ENCODE assay signal across 8 cellular contexts in the genomic region with DNA sequence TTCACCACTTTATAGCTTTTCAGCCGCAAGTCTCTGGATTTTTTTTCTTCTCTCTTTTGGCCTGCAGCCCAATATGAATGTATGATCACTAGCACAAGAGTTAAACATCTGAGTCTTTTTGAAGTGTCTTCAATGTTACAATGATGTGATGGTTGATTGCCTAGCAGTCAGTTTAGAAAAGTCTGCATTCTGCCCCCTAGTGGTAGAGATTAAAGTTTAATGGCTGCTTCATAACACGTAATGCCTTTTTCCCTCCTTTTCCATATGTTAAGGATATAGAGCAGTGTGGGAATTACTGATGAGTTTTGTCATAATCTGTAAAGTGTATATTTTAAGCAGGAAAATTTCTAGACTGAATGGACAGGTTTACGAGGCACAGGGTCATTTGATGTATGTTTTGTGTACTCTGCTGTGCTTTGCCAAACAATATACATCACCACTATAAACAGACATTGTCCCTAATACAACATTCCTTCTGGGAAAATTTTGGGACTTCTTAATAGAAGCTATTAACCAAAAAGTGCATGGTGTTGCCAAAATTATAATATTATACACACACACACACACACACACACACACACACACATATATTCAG.
DNase-seq lines count a peak whose midpoint lies in the region; ATAC-seq, FAIRE-seq and TF ChIP-seq lines count a peak whose summit lies in the region.

No MANE protein-coding gene starts in this region.

- H3K4me1 ChIP-seq in K562 (replicated peaks in 1 of 2; ENCODE audit: control insufficient read depth in 2 of 2, insufficient read depth in 2 of 2, low read length in 2 of 2) (no peaks in the 10 kb centered on the region), liver (ENCODE audit: control insufficient read depth in 4 of 4, insufficient read depth in 4 of 4, low read length in 3 of 4) (no peaks in the 10 kb centered on the region)

- TF ChIP-seq CTCF in K562 (IDR thresholded peaks at IDR 0.05 in 2 of 3, conservative IDR thresholded peaks at IDR 0.05 in 1 of 3; ENCODE audit: insufficient read depth in 2 of 3, low read depth in 1 of 3, low read length in 3 of 3), result peak; percentile 50 to 70 (median 62); a peak in 5 of 6 replicates
- peak; percentile 53 for TF ChIP-seq CTCF in liver (IDR thresholded peaks at IDR 0.05; ENCODE audit: low read depth, low read length, missing input control)

- H3K27ac Mint-ChIP-seq in stimulated activated naive CD8-positive, alpha-beta T cell treated with anti-CD3 and anti-CD28 coated beads, Interleukin-15, amount 100 ng/mL, for 72 hours, result no peak overlapping the region

- in situ Hi-C loops in ACHN (cut with HindIII; ENCODE audit: low pct_ligation_motif_present, low pct_unique_long_range_greater_than_20kb, low sequenced_read_pairs) (no loop called here), K562 (cut with MboI) (no loop called here)

- H3K27ac ChIP-seq in K562 (ENCODE audit: extremely low read depth, low read depth, low read length), result no peak overlapping the region
- no peak overlapping the region for H3K27ac ChIP-seq in liver (ENCODE audit: low read depth in 1 of 2, low read length in 2 of 2)

- no peak overlapping the region for H3K4me2 ChIP-seq in K562 (ENCODE audit: insufficient read depth, low read length)

- TF ChIP-seq EP300 in K562 (IDR thresholded peaks at IDR 0.05; ENCODE audit: low read length), result no peak

- H3K4me1 Mint-ChIP-seq in stimulated activated naive CD8-positive, alpha-beta T cell treated with anti-CD3 and anti-CD28 coated beads, Interleukin-15, amount 100 ng/mL, for 72 hours, result peaks cover 7% of the 10 kb centered on the region

- 2% methylated on average over 3 of the region's 3 CpGs for WGBS in K562 (ENCODE audit: insufficient coverage, low coverage, missing lambda C conversion rate)
- 43% methylated on average over 3 of the region's 3 CpGs for WGBS in liver

- H3K9me1 ChIP-seq in K562 (ENCODE audit: control insufficient read depth, insufficient read depth, low read length), result no peaks in the 10 kb centered on the region

- H3K27me3 Mint-ChIP-seq in stimulated activated naive CD8-positive, alpha-beta T cell treated with anti-CD3 and anti-CD28 coated beads, Interleukin-15, amount 100 ng/mL, for 72 hours, result peaks cover 67% of the 10 kb centered on the region

- H3K4me3 ChIP-seq in K562, result no peak overlapping the region
- no peak overlapping the region for H3K4me3 ChIP-seq in liver (ENCODE audit: low read depth in 1 of 3, low read length in 3 of 3)

- POLR2A ChIA-PET in K562 (lab: Yijun Ruan, JAX), result no interaction called here

- H3K9me3 ChIP-seq in K562 (replicated peaks; ENCODE audit: control insufficient read depth, insufficient read depth, low read depth, low read length) (no peaks in the 10 kb centered on the region), liver (ENCODE audit: control insufficient read depth in 4 of 4, low read length in 3 of 4) (no peaks in the 10 kb centered on the region)

- H4K20me1 ChIP-seq in K562 (replicated peaks; ENCODE audit: control insufficient read depth, insufficient read depth, low read length), result no peaks in the 10 kb centered on the region

- ATAC-seq in K562, result peak; percentile 86
- no peak for ATAC-seq in stimulated activated naive CD8-positive, alpha-beta T cell treated with anti-CD3 and anti-CD28 coated beads, Interleukin-15, amount 100 ng/mL, for 72 hours

- no peak overlapping the region for H3K4me3 Mint-ChIP-seq in stimulated activated naive CD8-positive, alpha-beta T cell treated with anti-CD3 and anti-CD28 coated beads, Interleukin-15, amount 100 ng/mL, for 72 hours

- DNase-seq in ACHN (peak; percentile 48), GM12891 (ENCODE audit: insufficient read length, low spot score) (peak; percentile 6), Kasumi-1 (lab: John Stamatoyannopoulos, UW) (peak; percentile 34 to 63), K562 (ENCODE audit: extremely low read depth in 1 of 4, low spot score in 3 of 4) (peak; percentile 40 to 64 (median 59)), 8988T (no peak)
- no peak for DNase-seq in stimulated activated naive CD8-positive, alpha-beta T cell treated with anti-CD3 and anti-CD28 coated beads, Interleukin-15, amount 100 ng/mL, for 72 hours
- DNase-seq in stimulated activated CD4-positive, alpha-beta T cell treated with anti-CD3 and anti-CD28 coated beads, Interleukin-4, amount 100 ng/mL, for 24 hours, result no peak

- H3K79me2 ChIP-seq in K562 (ENCODE audit: control insufficient read depth, insufficient read depth, low read length), result no peaks in the 10 kb centered on the region

- TF ChIP-seq POLR2A in GM12891 (IDR thresholded peaks at IDR 0.05; ENCODE audit: low read depth, low read length), result no peak
- no peak for TF ChIP-seq POLR2A in K562 (conservative IDR thresholded peaks at IDR 0.05)

- no TSS peak for BruUV-seq in K562 (replicated peaks; lab: Mats Ljungman, UMichigan)

- intact Hi-C loops in K562 (cut with micrococcal nuclease), result loop anchor here (1.0 to 2.0 kb wide), 4 partner anchors 115 to 709 kb away; no protein-coding TSS in a partner anchor

- H3K27me3 ChIP-seq in K562 (ENCODE audit: control insufficient read depth in 2 of 2, insufficient read depth in 2 of 2, low read length in 2 of 2), result peaks cover 7 to 32% of the 10 kb centered on the region in 2 experiments
- peaks cover 0 to 4% (median 0%) of the 10 kb centered on the region in 4 donors for H3K27me3 ChIP-seq in liver (ENCODE audit: control insufficient read depth in 4 of 4, insufficient read depth in 4 of 4, low read length in 3 of 4)

- H3K9me3 Mint-ChIP-seq in stimulated activated naive CD8-positive, alpha-beta T cell treated with anti-CD3 and anti-CD28 coated beads, Interleukin-15, amount 100 ng/mL, for 72 hours, result no peaks in the 10 kb centered on the region

- FAIRE-seq in GM12891 (lab: Jason Lieb, UNC), result no peak
- peak; percentile 55 for FAIRE-seq in K562 (lab: Jason Lieb, UNC)

- no peak overlapping the region for H2AFZ ChIP-seq in K562 (ENCODE audit: low read depth, low read length)

- CTCF ChIA-PET in K562 (lab: Yijun Ruan, JAX; ENCODE audit: low intra/inter-chr PET ratio), result no interaction called here

- TF ChIP-seq RAD21 in K562 (CRISPR knock-in tag; conservative IDR thresholded peaks at IDR 0.05 in 1 of 2, IDR thresholded peaks at IDR 0.05 in 1 of 2), result peak; percentile 40 to 70; a peak in 3 of 4 replicates
- peak; percentile 69 to 77 for TF ChIP-seq RAD21 in liver (IDR thresholded peaks at IDR 0.05)

- H3K9ac ChIP-seq in K562 (ENCODE audit: insufficient read depth in 1 of 2, low read depth in 2 of 2, low read length in 2 of 2), result no peak overlapping the region
- H3K9ac ChIP-seq in liver (ENCODE audit: low read depth in 1 of 2, low read length in 2 of 2), result no peak overlapping the region

- H3K36me3 ChIP-seq in K562 (ENCODE audit: control insufficient read depth, insufficient read depth, low read length) (no peaks in the 10 kb centered on the region), liver (ENCODE audit: control insufficient read depth in 4 of 4, insufficient read depth in 3 of 4, low read depth in 1 of 4, low read length in 3 of 4) (no peaks in the 10 kb centered on the region)

TF ChIP-seq in GM12891, 5 proteins besides CTCF, POLR2A, EP300 and RAD21:
- TF ChIP-seq POU2F2 (IDR thresholded peaks at IDR 0.05; ENCODE audit: low read depth, low read length) (no peak), SPI1 (IDR thresholded peaks at IDR 0.05; ENCODE audit: low read depth, low read length) (no peak), POLR2AphosphoS5 (IDR thresholded peaks at IDR 0.05; ENCODE audit: low read depth, low read length) (no peak), PAX5 (IDR thresholded peaks at IDR 0.05; ENCODE audit: insufficient read depth, low read length, severe bottlenecking) (no peak), TAF1 (IDR thresholded peaks at IDR 0.05; ENCODE audit: low read depth, low read length) (no peak)

TF ChIP-seq in K562, 482 proteins besides CTCF, POLR2A, EP300 and RAD21 (continues in another document):
- TF ChIP-seq ZNF165 (CRISPR knock-in tag; IDR thresholded peaks at IDR 0.05; ENCODE audit: borderline replicate concordance) (no peak), PURB (CRISPR knock-in tag; IDR thresholded peaks at IDR 0.05; ENCODE audit: low read depth) (no peak), ATF1 (CRISPR knock-in tag; IDR thresholded peaks at IDR 0.05) (no peak), ATF1 (tag; IDR thresholded peaks at IDR 0.05) (0 out of 2 replicates have a peak, but pooled peaks have one; percentile 38), KLF6 (CRISPR knock-in tag; IDR thresholded peaks at IDR 0.05; ENCODE audit: borderline replicate concordance) (no peak)
- TF ChIP-seq, protein P1, sequence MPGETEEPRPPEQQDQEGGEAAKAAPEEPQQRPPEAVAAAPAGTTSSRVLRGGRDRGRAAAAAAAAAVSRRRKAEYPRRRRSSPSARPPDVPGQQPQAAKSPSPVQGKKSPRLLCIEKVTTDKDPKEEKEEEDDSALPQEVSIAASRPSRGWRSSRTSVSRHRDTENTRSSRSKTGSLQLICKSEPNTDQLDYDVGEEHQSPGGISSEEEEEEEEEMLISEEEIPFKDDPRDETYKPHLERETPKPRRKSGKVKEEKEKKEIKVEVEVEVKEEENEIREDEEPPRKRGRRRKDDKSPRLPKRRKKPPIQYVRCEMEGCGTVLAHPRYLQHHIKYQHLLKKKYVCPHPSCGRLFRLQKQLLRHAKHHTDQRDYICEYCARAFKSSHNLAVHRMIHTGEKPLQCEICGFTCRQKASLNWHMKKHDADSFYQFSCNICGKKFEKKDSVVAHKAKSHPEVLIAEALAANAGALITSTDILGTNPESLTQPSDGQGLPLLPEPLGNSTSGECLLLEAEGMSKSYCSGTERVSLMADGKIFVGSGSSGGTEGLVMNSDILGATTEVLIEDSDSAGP (CRISPR knock-in tag; IDR thresholded peaks at IDR 0.05), result no peak

TF ChIP-seq in liver, 16 proteins besides CTCF, POLR2A, EP300 and RAD21 (continues in another document):
- TF ChIP-seq YY1 (IDR thresholded peaks at IDR 0.05), result peak; percentile 33

Comparison
In these comparisons a context has a peak if more than half of its experiments do, and no peak if none do; other contexts are left out.
1. DNase-seq: peak in ACHN (single experiment), GM12891 (single experiment), Kasumi-1 (2 of 2) and K562 (4 of 4); none in stimulated activated naive CD8-positive, alpha-beta T cell treated with anti-CD3 and anti-CD28 coated beads, Interleukin-15, amount 100 ng/mL, for 72 hours (0 of 2), stimulated activated CD4-positive, alpha-beta T cell treated with anti-CD3 and anti-CD28 coated beads, Interleukin-4, amount 100 ng/mL, for 24 hours (single experiment) and 8988T (single experiment).